In the genomic region with DNA sequence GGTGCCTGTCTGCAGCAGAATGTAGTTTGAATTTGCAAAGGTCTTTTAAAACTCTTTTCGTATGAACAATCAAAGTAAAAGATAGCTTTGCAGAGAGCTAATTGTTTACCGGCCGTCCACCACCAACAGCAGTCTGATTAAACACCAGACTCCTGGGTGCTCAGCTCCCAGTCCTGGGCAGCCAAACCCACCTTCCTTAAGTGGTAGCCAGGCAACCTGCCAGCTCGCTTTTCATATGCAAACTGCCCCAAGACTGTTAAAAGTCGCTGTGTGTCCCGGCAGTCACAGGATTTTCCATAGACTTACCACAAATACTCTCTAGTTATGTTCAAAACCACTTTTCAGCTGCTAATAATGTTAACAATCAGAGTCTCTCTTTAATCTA, we compare ENCODE assay signal across 11 cellular contexts. TPM values are rescaled to one million over a fixed set of nuclear protein-coding genes. Genes with fewer than 3 reads are reported as not detected.
A peak's percentile ranks its signal among the peaks of the same experiment; 100 is the strongest.
DNase-seq lines count a peak whose midpoint lies in the region; FAIRE-seq and TF ChIP-seq lines count a peak whose summit lies in the region.
"Had no signal": no experiment of that assay in that cellular context is flagged by ENCODE, and none has a peak within 500 bp of the region (broad histone marks: within the 10 kb centered on the region; RNA-seq: fewer than 3 reads in every experiment).

No MANE protein-coding gene starts in this region.

- FAIRE-seq in H54 (lab: Jason Lieb, UNC): no peak

- in situ Hi-C loops in transverse colon (cut with MboI; ENCODE audit: low pct_ligation_motif_present in 1 of 4, low pct_unique_long_range_greater_than_20kb in 1 of 4, low sequenced_read_pairs in 3 of 4): no loop called here

- peaks cover 0 to 6% (median 0%) of the 10 kb centered on the region in 4 donors for H3K4me1 ChIP-seq in transverse colon

- peaks cover 43% of the 10 kb centered on the region for H3K27me3 ChIP-seq in transverse colon
- H3K27me3 ChIP-seq: BLaER1 treated with 17β-estradiol and CSF1 and Interleukin-3, amounts not matched to agents 10 nM and 100 nM had no signal

- H3K4me1 Mint-ChIP-seq in T-helper 2 cell treated with Interferon-gamma antibody and Interleukin-4, amounts not matched to agents 5 μg/mL and 100 μg/mL, for 36 hours (ENCODE audit: low read depth): peaks cover 3% of the 10 kb centered on the region

- H3K27ac Mint-ChIP-seq in T-helper 2 cell treated with Interferon-gamma antibody and Interleukin-4, amounts not matched to agents 5 μg/mL and 100 μg/mL, for 36 hours: no peak overlapping the region
- H3K27ac Mint-ChIP-seq: activated CD4-positive, alpha-beta T cell treated with anti-CD3 and anti-CD28 coated beads, Interleukin-2, amount 10 ng/mL, durations not matched to agents 7 days and 5 days had no signal

- no peak for TF ChIP-seq EP300 in transverse colon (IDR thresholded peaks at IDR 0.05; ENCODE audit: low read depth)

- H3K27me3 Mint-ChIP-seq in T-helper 2 cell treated with Interferon-gamma antibody and Interleukin-4, amounts not matched to agents 5 μg/mL and 100 μg/mL, for 36 hours (ENCODE audit: low read depth): peaks cover 62% of the 10 kb centered on the region

- H3K9me3 Mint-ChIP-seq in T-helper 2 cell treated with Interferon-gamma antibody and Interleukin-4, amounts not matched to agents 5 μg/mL and 100 μg/mL, for 36 hours: peaks cover 3% of the 10 kb centered on the region

- H3K4me3 Mint-ChIP-seq in T-helper 2 cell treated with Interferon-gamma antibody and Interleukin-4, amounts not matched to agents 5 μg/mL and 100 μg/mL, for 36 hours: no peak overlapping the region
- H3K4me3 Mint-ChIP-seq: activated CD4-positive, alpha-beta T cell treated with anti-CD3 and anti-CD28 coated beads, Interleukin-2, amount 10 ng/mL, durations not matched to agents 7 days and 5 days had no signal

- 10 to 18% methylated on average over 2 to 6 of the region's 6 CpGs for WGBS in transverse colon (ENCODE audit: low coverage in 1 of 2), 2 donors

- H3K4me3 ChIP-seq in transverse colon: peak overlapping the region in 3 of 4 donors; percentile 2 to 35 (median 7)
- H3K4me3 ChIP-seq: BLaER1 treated with 17β-estradiol and CSF1 and Interleukin-3, amounts not matched to agents 10 nM and 100 nM had no signal

- no peaks in the 10 kb centered on the region for H3K9me3 ChIP-seq in transverse colon

- DNase-seq in NCI-H524 (lab: John Stamatoyannopoulos, UW): peak; percentile 29 to 44
- no peak for DNase-seq in NCI-H524 treated with DMSO at 0.1 percent for 48 hours (lab: John Stamatoyannopoulos, UW)
- peak; percentile 3 for DNase-seq in cerebellar cortex (ENCODE audit: low spot score)
- peak; percentile 77 for DNase-seq in medulla oblongata (ENCODE audit: extremely low spot score)
- no peak for DNase-seq in transverse colon
- no peak for DNase-seq in COLO829 (ENCODE audit: low spot score)
- DNase-seq in H54 (ENCODE audit: insufficient read length, low spot score): no peak
- no peak for DNase-seq in T-helper 2 cell treated with Interferon-gamma antibody and Interleukin-4, amounts not matched to agents 5 μg/mL and 100 μg/mL, for 36 hours (ENCODE audit: low spot score)
- DNase-seq: activated CD4-positive, alpha-beta T cell treated with anti-CD3 and anti-CD28 coated beads, Interleukin-2, amount 10 ng/mL, durations not matched to agents 7 days and 5 days had no signal

- H3K36me3 Mint-ChIP-seq in T-helper 2 cell treated with Interferon-gamma antibody and Interleukin-4, amounts not matched to agents 5 μg/mL and 100 μg/mL, for 36 hours (ENCODE audit: low read depth): no peaks in the 10 kb centered on the region

- no peak for TF ChIP-seq POLR2A in transverse colon (IDR thresholded peaks at IDR 0.05)
- no peak for TF ChIP-seq POLR2A in H54 (IDR thresholded peaks at IDR 0.05; ENCODE audit: low read depth, low read length)

- peak overlapping the region; percentile 16 to 77 (median 43) for H3K27ac ChIP-seq in transverse colon
- H3K27ac ChIP-seq: BLaER1 treated with 17β-estradiol and CSF1 and Interleukin-3, amounts not matched to agents 10 nM and 100 nM; KMS-11 had no signal

- no peaks in the 10 kb centered on the region for H3K36me3 ChIP-seq in transverse colon
- H3K36me3 ChIP-seq: BLaER1 treated with 17β-estradiol and CSF1 and Interleukin-3, amounts not matched to agents 10 nM and 100 nM had no signal

- intact Hi-C loops in transverse colon (cut with DNase I; ENCODE audit: low total_unique reads): loop anchor here (5.0 kb wide), 1 partner anchor 575 kb away; no protein-coding TSS in a partner anchor

- TF ChIP-seq CTCF in transverse colon (IDR thresholded peaks at IDR 0.05): no peak

RNA-seq across cellular contexts. Expression of gene THBS2, which starts 0.8 kb away (rescaled TPM):
- 10 to 100 TPM; 11.5 to 25.5 (median 18.1) TPM for total RNA-seq in transverse colon
- total RNA-seq: activated CD4-positive, alpha-beta T cell treated with anti-CD3 and anti-CD28 coated beads, Interleukin-2, amount 10 ng/mL, durations not matched to agents 7 days and 5 days had no signal

Comparison
In these comparisons a context has a peak if more than half of its experiments do, and no peak if none do; other contexts are left out.
1. DNase-seq: peak in NCI-H524 (2 of 2), cerebellar cortex (single experiment) and medulla oblongata (single experiment); none in NCI-H524 treated with DMSO at 0.1 percent for 48 hours (single experiment), transverse colon (single experiment), COLO829 (single experiment), H54 (single experiment) and T-helper 2 cell treated with Interferon-gamma antibody and Interleukin-4, amounts not matched to agents 5 μg/mL and 100 μg/mL, for 36 hours (single experiment).